Comparison of ENCODE assay signal across 21 cellular contexts in genomic region chr19:19745496-19746285, GRCh38. TPM values are rescaled to one million over a fixed set of nuclear protein-coding genes. Genes with fewer than 3 reads are reported as not detected.
DNase-seq lines count a peak whose midpoint lies in the region; ATAC-seq and TF ChIP-seq lines count a peak whose summit lies in the region.
"Had no signal": no experiment of that assay in that cellular context is flagged by ENCODE, and none has a peak within 500 bp of the region (broad histone marks: within the 10 kb centered on the region; RNA-seq: fewer than 3 reads in every experiment).

No MANE protein-coding gene starts in this region.

- no peaks in the 10 kb centered on the region for H3K4me1 ChIP-seq in right atrium auricular region
- H3K4me1 ChIP-seq in effector memory CD4-positive, alpha-beta T cell (ENCODE audit: control insufficient read depth, insufficient read depth, low read length, poor library complexity, severe bottlenecking) = no peaks in the 10 kb centered on the region
- H3K4me1 ChIP-seq: heart right ventricle, left lung, sigmoid colon, SJCRH30 had no signal

- DNase-seq in right atrium auricular region (ENCODE audit: low spot score) (peak; percentile 44), left cardiac atrium (no peak), HEK293T (ENCODE audit: extremely low spot score) (peak; percentile 4), iPS-NIHi11 (ENCODE audit: low spot score) (peak; percentile 15), NCI-H446 treated with DMSO at 0.1 percent for 48 hours (lab: John Stamatoyannopoulos, UW) (no peak), anterior cingulate cortex (lab: John Stamatoyannopoulos, UW) (no peak)
- DNase-seq in effector memory CD4-positive, alpha-beta T cell = no peak
- DNase-seq: activated T-cell treated with anti-CD3 and anti-CD28 coated beads, Interleukin-2, amount 50 U/mL, for 48 hours; DMS53; erythroblast; foreskin fibroblast; GF-D8; heart right ventricle; NCI-H1417; NCI-H510A; NK-92 treated with Interleukin-12 subunit alpha and Interleukin-12 subunit beta, amount 100 ng/mL, for 24 hours; sigmoid colon; SJCRH30; stimulated activated CD4-positive, alpha-beta T cell treated with anti-CD3 and anti-CD28 coated beads, Interleukin-15, amount 100 ng/mL, for 24 hours had no signal

- intact Hi-C loops in left cardiac atrium (cut with DNase I) = no loop called here

- H3K36me3 ChIP-seq in right atrium auricular region = no peaks in the 10 kb centered on the region
- no peaks in the 10 kb centered on the region for H3K36me3 ChIP-seq in effector memory CD4-positive, alpha-beta T cell (ENCODE audit: control insufficient read depth, insufficient read depth, low read length)
- H3K36me3 ChIP-seq: heart right ventricle, left lung, sigmoid colon, SJCRH30 had no signal

- POLR2A ChIA-PET in HEK293T (lab: Yijun Ruan, JAX) = interaction anchor here (2.1 kb wide), 1 partner anchor 13 kb away, joined by 6 read pairs; the partner anchor contains the start of gene ZNF14

- no peak for ATAC-seq in left cardiac atrium
- ATAC-seq: heart right ventricle, left lung, Panc1 had no signal

- no peak overlapping the region for H3K4me3 ChIP-seq in right atrium auricular region
- no peak overlapping the region for H3K4me3 ChIP-seq in effector memory CD4-positive, alpha-beta T cell (ENCODE audit: insufficient read depth, low read depth, low read length, poor library complexity, severe bottlenecking)
- H3K4me3 ChIP-seq: heart right ventricle, left lung, sigmoid colon, SJCRH30 had no signal

- H3K9me3 ChIP-seq in right atrium auricular region = no peaks in the 10 kb centered on the region
- H3K9me3 ChIP-seq in effector memory CD4-positive, alpha-beta T cell (ENCODE audit: control insufficient read depth, low read length) = no peaks in the 10 kb centered on the region
- H3K9me3 ChIP-seq: heart right ventricle, sigmoid colon, SJCRH30 had no signal

- TF ChIP-seq CTCF in right atrium auricular region (IDR thresholded peaks at IDR 0.05) = no peak

- CTCF ChIA-PET in HEK293T (lab: Yijun Ruan, JAX) = no interaction called here

- no peak overlapping the region for H3K27ac ChIP-seq in right atrium auricular region
- no peak overlapping the region for H3K27ac ChIP-seq in effector memory CD4-positive, alpha-beta T cell (ENCODE audit: insufficient read depth, low read length, poor library complexity, severe bottlenecking)
- H3K27ac ChIP-seq: heart right ventricle, left lung, sigmoid colon, SJCRH30 had no signal

- no peaks in the 10 kb centered on the region for H3K27me3 ChIP-seq in right atrium auricular region
- no peaks in the 10 kb centered on the region for H3K27me3 ChIP-seq in effector memory CD4-positive, alpha-beta T cell (replicated peaks; ENCODE audit: control insufficient read depth, insufficient read depth, low read length, poor library complexity, severe bottlenecking)
- H3K27me3 ChIP-seq: heart right ventricle, left lung, sigmoid colon, SJCRH30 had no signal

TF ChIP-seq in HEK293T, 16 proteins besides CTCF, POLR2A, EP300 and RAD21:
- TF ChIP-seq FOXA1 (IDR thresholded peaks at IDR 0.05) = no peak
- TF ChIP-seq NFRKB (IDR thresholded peaks at IDR 0.05) = no peak
- no peak for TF ChIP-seq TARDBP (IDR thresholded peaks at IDR 0.05)
- TF ChIP-seq L3MBTL2 (conservative IDR thresholded peaks at IDR 0.05) = no peak
- TF ChIP-seq CTBP1 (IDR thresholded peaks at IDR 0.05; ENCODE audit: borderline replicate concordance) = no peak
- no peak for TF ChIP-seq ARNT (IDR thresholded peaks at IDR 0.05)
- TF ChIP-seq BHLHE40 (IDR thresholded peaks at IDR 0.05; ENCODE audit: borderline replicate concordance) = no peak
- no peak for TF ChIP-seq FOXM1 (IDR thresholded peaks at IDR 0.05; ENCODE audit: borderline replicate concordance)
- TF ChIP-seq SUZ12 (IDR thresholded peaks at IDR 0.05) = no peak
- TF ChIP-seq LEF1 (IDR thresholded peaks at IDR 0.05; ENCODE audit: borderline replicate concordance) = no peak
- TF ChIP-seq ELF4 (IDR thresholded peaks at IDR 0.05) = no peak
- TF ChIP-seq FOXK2 (IDR thresholded peaks at IDR 0.05) = no peak
- no peak for TF ChIP-seq SP1 (IDR thresholded peaks at IDR 0.05)
- TF ChIP-seq ZNF384 (IDR thresholded peaks at IDR 0.05) = no peak

RNA-seq across cellular contexts. Expression of gene ZNF14, which starts 12.8 kb away (rescaled TPM):
- total RNA-seq in right atrium auricular region (1 to 10 TPM; 2.8 to 4.6 TPM), left cardiac atrium (1 to 10 TPM; 4.6 to 4.7 TPM)

Comparison
In these comparisons a context has a peak if more than half of its experiments do, and no peak if none do; other contexts are left out.
1. DNase-seq: peak in right atrium auricular region (single experiment), HEK293T (single experiment) and iPS-NIHi11 (single experiment); none in left cardiac atrium (single experiment), NCI-H446 treated with DMSO at 0.1 percent for 48 hours (single experiment), anterior cingulate cortex (0 of 58) and effector memory CD4-positive, alpha-beta T cell (0 of 3).